Comparison of ENCODE assay signal across 18 cellular contexts in genomic region chr7:105047932-105048331, GRCh38.
"Had no signal": no experiment of that assay in that cellular context is flagged by ENCODE, and none has a peak within 500 bp of the region (broad histone marks: within the 10 kb centered on the region; RNA-seq: fewer than 3 reads in every experiment).

No MANE protein-coding gene starts in this region.

- ATAC-seq: activated CD4-positive, alpha-beta T cell treated with anti-CD3 and anti-CD28 coated beads for 36 hours; stimulated activated naive CD8-positive, alpha-beta T cell treated with anti-CD3 and anti-CD28 coated beads, Interleukin-15, amount 100 ng/mL, for 72 hours; WTC11 had no signal

- H3K4me3 ChIP-seq: adrenal gland, suprapubic skin, transverse colon, uterus had no signal

- DNase-seq: activated CD4-positive, alpha-beta memory T cell treated with anti-CD3 and anti-CD28 coated beads for 36 hours; activated CD4-positive, alpha-beta T cell treated with anti-CD3 and anti-CD28 coated beads for 36 hours; activated effector memory CD4-positive, alpha-beta T cell treated with anti-CD3 and anti-CD28 coated beads, Interleukin-2, amount 50 U/mL, for 16 hours; activated naive CD4-positive, alpha-beta T cell treated with anti-CD3 and anti-CD28 coated beads, Interleukin-2, amount 50 U/mL, for 16 hours; adrenal gland; cortex of kidney; endodermal cell; natural killer cell; stimulated activated CD4-positive, alpha-beta T cell treated with anti-CD3 and anti-CD28 coated beads, Interleukin-1b, Interleukin-23, amount 100 ng/mL, for 48 hours; stimulated activated naive CD8-positive, alpha-beta T cell treated with anti-CD3 and anti-CD28 coated beads, Interleukin-15, amount 100 ng/mL, for 72 hours; T1000; transverse colon; uterus had no signal

- H3K9me3 ChIP-seq: adrenal gland, suprapubic skin, transverse colon, uterus had no signal

- FAIRE-seq: astrocyte, keratinocyte had no signal

- H3K27me3 ChIP-seq: adrenal gland, suprapubic skin, transverse colon, uterus had no signal

- H3K27ac ChIP-seq: adrenal gland, epithelial cell of prostate, suprapubic skin, transverse colon, uterus had no signal

- H3K36me3 ChIP-seq: uterus had no signal
